In the genomic region with DNA sequence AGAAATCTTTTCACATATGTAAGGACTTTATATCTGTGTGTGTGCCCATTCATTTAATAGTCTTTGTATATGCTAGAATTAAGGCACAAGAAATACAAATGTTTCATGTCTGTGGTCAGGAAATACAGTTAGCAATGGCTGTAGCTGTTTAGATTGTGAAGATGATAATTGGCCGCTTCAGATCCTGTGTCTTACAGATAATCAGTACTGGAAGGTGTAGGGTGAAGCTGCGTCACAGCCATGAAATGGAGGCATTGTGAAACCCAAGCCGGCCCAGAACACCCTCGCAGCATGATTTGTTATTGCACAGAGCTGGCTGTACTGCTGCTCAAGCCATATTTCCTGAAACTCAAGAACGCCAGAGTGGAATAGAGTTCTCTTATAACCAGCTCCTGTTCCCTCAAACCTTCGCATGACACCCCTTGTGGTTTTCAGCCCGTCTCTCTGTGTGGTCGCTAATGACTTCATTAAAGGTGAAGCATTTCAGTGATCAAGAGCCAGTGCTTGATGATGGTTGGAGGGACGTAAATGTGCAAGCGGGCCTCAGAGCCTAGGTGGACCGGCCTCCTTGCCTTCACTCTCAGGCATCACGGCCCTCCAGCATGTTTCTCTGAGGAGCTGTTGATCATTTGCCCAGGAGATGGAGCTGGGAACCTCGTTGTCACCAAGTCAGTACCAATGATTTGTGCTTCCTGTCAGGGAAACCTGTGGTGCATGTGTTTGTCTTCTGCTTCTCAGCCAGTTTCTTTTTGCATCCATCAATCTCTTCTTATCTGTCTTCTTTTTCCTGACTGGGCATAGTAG, we compare ENCODE assay signal across 8 cellular contexts.
A peak's percentile ranks its signal among the peaks of the same experiment; 100 is the strongest.
DNase-seq lines count a peak whose midpoint lies in the region; ATAC-seq and TF ChIP-seq lines count a peak whose summit lies in the region.

No MANE protein-coding gene starts in this region.

- peak overlapping the region; percentile 98 for H3K27ac Mint-ChIP-seq in activated T-cell treated with anti-CD3 and anti-CD28 coated beads, Interleukin-2, amount 50 U/mL, for 24 hours

- peak; percentile 30 for ATAC-seq in left lung

- H3K4me1 Mint-ChIP-seq in activated T-cell treated with anti-CD3 and anti-CD28 coated beads, Interleukin-2, amount 50 U/mL, for 24 hours (ENCODE audit: low read depth), result peaks cover 94% of the 10 kb centered on the region

- H3K4me1 ChIP-seq in left lung, result peaks cover 10 to 49% of the 10 kb centered on the region in 2 donors

- CTCF ChIA-PET in GM10248 (lab: Yijun Ruan, JAX), result interaction anchor here (0.8 to 3.7 kb wide), 7 partner anchors 10 to 47 kb away, joined by 3 to 26 read pairs (median 6); no protein-coding TSS in a partner anchor

- no peaks in the 10 kb centered on the region for H3K9me3 Mint-ChIP-seq in activated T-cell treated with anti-CD3 and anti-CD28 coated beads, Interleukin-2, amount 50 U/mL, for 24 hours

- H3K27ac ChIP-seq in left lung (peak overlapping the region in 1 of 2 donors; percentile 71), dorsolateral prefrontal cortex (no peak overlapping the region)

- intact Hi-C loops in left lung (cut with DNase I), result no loop called here
- intact Hi-C loops in dorsolateral prefrontal cortex (cut with DNase I), result no loop called here

- no peaks in the 10 kb centered on the region for H3K9me3 ChIP-seq in left lung

- DNase-seq in NB4 (ENCODE audit: low read depth) (peak; percentile 89), left lung (peak in 1 of 2 donors; percentile 47), NCI-H526 (lab: John Stamatoyannopoulos, UW) (no peak), dorsolateral prefrontal cortex (no peak), GM10248 (ENCODE audit: extremely low spot score) (no peak), COR-L47 (lab: John Stamatoyannopoulos, UW) (no peak)
- DNase-seq in activated T-cell treated with anti-CD3 and anti-CD28 coated beads, Interleukin-2, amount 50 U/mL, for 24 hours, result peak; percentile 74
- DNase-seq in stimulated activated CD8-positive, alpha-beta memory T cell treated with anti-CD3 and anti-CD28 coated beads, Interleukin-7, amount 100 ng/mL, for 48 hours (ENCODE audit: extremely low read depth in 1 of 2, low read depth in 1 of 2), result peak; percentile 18 to 63

- H3K36me3 ChIP-seq in left lung, result no peaks in the 10 kb centered on the region

- H3K27me3 Mint-ChIP-seq in activated T-cell treated with anti-CD3 and anti-CD28 coated beads, Interleukin-2, amount 50 U/mL, for 24 hours, result no peaks in the 10 kb centered on the region

- peaks cover 6% of the 10 kb centered on the region for H3K36me3 Mint-ChIP-seq in activated T-cell treated with anti-CD3 and anti-CD28 coated beads, Interleukin-2, amount 50 U/mL, for 24 hours (ENCODE audit: low read depth)

- no peak for TF ChIP-seq POLR2A in NB4 (IDR thresholded peaks at IDR 0.05; ENCODE audit: extremely low read depth, insufficient read length)

- H3K4me3 ChIP-seq in NB4 (ENCODE audit: low read depth, low read length) (no peak overlapping the region), left lung (no peak overlapping the region), dorsolateral prefrontal cortex (no peak overlapping the region)

- POLR2A ChIA-PET in GM10248 (lab: Yijun Ruan, JAX), result no interaction called here

- H3K27me3 ChIP-seq in left lung (no peaks in the 10 kb centered on the region), dorsolateral prefrontal cortex (peaks cover 0 to 6% (median 0%) of the 10 kb centered on the region in 45 donors)

- TF ChIP-seq CTCF in NB4 (IDR thresholded peaks at IDR 0.05; ENCODE audit: low read depth, low read length) (no peak), left lung (IDR thresholded peaks at IDR 0.05) (no peak), dorsolateral prefrontal cortex (IDR thresholded peaks at IDR 0.05 in 54 of 56, conservative IDR thresholded peaks at IDR 0.05 in 2 of 56; ENCODE audit: low read depth in 1 of 56, partially characterized antibody in 56 of 56) (no peak), GM10248 (IDR thresholded peaks at IDR 0.05; ENCODE audit: control extremely low read depth, extremely low read depth, low read depth, missing control alignments) (no peak)

- peak overlapping the region; percentile 75 for H3K4me3 Mint-ChIP-seq in activated T-cell treated with anti-CD3 and anti-CD28 coated beads, Interleukin-2, amount 50 U/mL, for 24 hours

Comparison
In these comparisons a context has a peak if more than half of its experiments do, and no peak if none do; other contexts are left out.
1. DNase-seq: peak in NB4 (single experiment), activated T-cell treated with anti-CD3 and anti-CD28 coated beads, Interleukin-2, amount 50 U/mL, for 24 hours (single experiment) and stimulated activated CD8-positive, alpha-beta memory T cell treated with anti-CD3 and anti-CD28 coated beads, Interleukin-7, amount 100 ng/mL, for 48 hours (2 of 2); none in NCI-H526 (0 of 2), dorsolateral prefrontal cortex (0 of 10), GM10248 (single experiment) and COR-L47 (single experiment).